18 cellular contexts compared by ENCODE assay signal in the genomic region with DNA sequence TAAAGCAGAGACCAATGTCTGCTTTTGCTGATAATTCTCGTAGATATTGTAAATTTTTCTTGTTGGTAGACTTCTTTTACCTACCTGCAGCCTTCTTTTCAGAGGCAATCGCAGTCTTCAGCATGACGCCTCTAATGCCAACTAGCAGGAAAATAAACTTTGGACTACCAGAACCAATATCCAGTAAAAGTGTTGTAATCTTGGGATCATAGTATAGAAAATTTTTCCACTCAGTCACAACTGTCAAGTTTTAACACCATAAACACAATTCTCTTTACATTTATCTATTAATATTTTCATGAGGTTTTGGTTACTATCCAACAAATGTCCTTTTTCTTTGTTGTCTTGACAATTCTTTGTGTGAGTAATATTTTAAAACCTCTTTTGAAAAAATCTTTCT. TPM values are rescaled to one million over a fixed set of nuclear protein-coding genes. Genes with fewer than 3 reads are reported as not detected.
"Had no signal": no experiment of that assay in that cellular context is flagged by ENCODE, and none has a peak within 500 bp of the region (broad histone marks: within the 10 kb centered on the region; RNA-seq: fewer than 3 reads in every experiment).

No MANE protein-coding gene starts in this region.

- H3K9me3 Mint-ChIP-seq: activated B cell treated with CpG ODN at 0.5 μM for 24 hours; activated naive CD4-positive, alpha-beta T cell treated with anti-CD3 and anti-CD28 coated beads, Interleukin-2, amount 50 U/mL, for 24 hours had no signal

- H3K27ac Mint-ChIP-seq: activated B cell treated with CpG ODN at 0.5 μM for 24 hours; activated CD4-positive, alpha-beta T cell treated with anti-CD3 and anti-CD28 coated beads, Interleukin-2, amount 10 ng/mL, durations not matched to agents 24 days and 14 days; activated naive CD4-positive, alpha-beta T cell treated with anti-CD3 and anti-CD28 coated beads, Interleukin-2, amount 50 U/mL, for 24 hours; progenitor cell of endocrine pancreas; T-helper 17 cell had no signal

- H3K9me3 ChIP-seq: esophagus muscularis mucosa, left lung, stomach, vagina had no signal

- ATAC-seq: left lung, sciatic nerve, T-helper 17 cell had no signal

- H3K4me3 Mint-ChIP-seq: activated B cell treated with CpG ODN at 0.5 μM for 24 hours; activated CD4-positive, alpha-beta T cell treated with anti-CD3 and anti-CD28 coated beads, Interleukin-2, amount 10 ng/mL, durations not matched to agents 24 days and 14 days; activated naive CD4-positive, alpha-beta T cell treated with anti-CD3 and anti-CD28 coated beads, Interleukin-2, amount 50 U/mL, for 24 hours; T-helper 17 cell had no signal

- H3K27ac ChIP-seq: brain microvascular endothelial cell, dorsolateral prefrontal cortex, esophagus muscularis mucosa, left lung, vagina had no signal

- DNase-seq: activated B cell treated with CpG ODN at 0.5 μM for 24 hours; activated CD4-positive, alpha-beta T cell treated with anti-CD3 and anti-CD28 coated beads, Interleukin-2, amount 10 ng/mL, durations not matched to agents 24 days and 14 days; amniotic stem cell; brain microvascular endothelial cell; cerebellar nuclear complex; dorsolateral prefrontal cortex; left lung; nucleus accumbens; stimulated activated CD4-positive, alpha-beta T cell treated with anti-CD3 and anti-CD28 coated beads, Interleukin-15, amount 100 ng/mL, for 24 hours; stimulated activated CD4-positive, alpha-beta T cell treated with anti-CD3 and anti-CD28 coated beads, Interleukin-4, amount 100 ng/mL, for 24 hours; stomach; T-helper 17 cell had no signal

- H3K4me3 ChIP-seq: left lung, vagina had no signal

- FAIRE-seq: endometrium had no signal

- H3K27me3 ChIP-seq: brain microvascular endothelial cell, esophagus muscularis mucosa, vagina had no signal

- H3K36me3 ChIP-seq: brain microvascular endothelial cell, esophagus muscularis mucosa, left lung, stomach, vagina had no signal

- H3K36me3 Mint-ChIP-seq: activated naive CD4-positive, alpha-beta T cell treated with anti-CD3 and anti-CD28 coated beads, Interleukin-2, amount 50 U/mL, for 24 hours had no signal

RNA-seq across cellular contexts. Expression of gene DEPDC7, which starts 2.3 kb away (rescaled TPM):
- total RNA-seq: activated B cell treated with CpG ODN at 0.5 μM for 24 hours had no signal
